ENCODE assay signal across 1 cellular context in the genomic region with DNA sequence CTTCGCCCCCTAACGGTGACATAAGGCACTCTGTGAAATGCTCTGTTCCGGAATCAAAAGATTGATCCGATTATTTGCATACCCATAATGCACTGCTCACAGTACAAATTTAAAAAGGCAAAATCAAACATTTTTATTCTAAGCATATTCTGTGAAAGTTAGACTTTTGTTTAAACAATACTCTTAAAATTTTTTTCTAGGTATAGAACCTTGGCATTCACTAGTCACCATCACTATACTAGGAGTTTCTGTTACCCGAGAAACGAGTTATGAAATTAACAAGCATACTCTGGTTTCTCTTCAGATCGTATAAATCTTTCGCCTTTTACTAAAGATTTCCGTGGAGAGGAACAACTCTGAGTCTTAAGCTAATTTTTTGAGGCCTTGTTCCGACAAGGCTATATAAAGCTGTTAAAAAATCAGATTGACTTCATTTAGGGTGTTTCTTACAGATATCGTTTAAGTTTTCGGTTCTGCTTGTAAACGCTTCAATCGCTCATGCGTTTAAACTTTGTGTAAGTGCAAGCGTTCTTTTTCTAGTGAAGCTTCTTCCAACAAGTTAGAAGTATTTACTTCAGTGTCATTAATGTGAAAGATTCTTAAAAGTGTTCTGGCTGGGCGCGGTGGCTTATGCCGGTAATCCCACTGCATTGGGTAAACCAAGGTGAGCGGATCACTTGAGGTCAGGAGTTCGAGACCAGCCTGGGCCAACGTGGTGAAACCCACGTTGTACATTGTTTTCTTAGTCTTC.
TF ChIP-seq lines count a peak whose summit lies in the region.

TSS of gene RNU5B-1 (plus strand) at position 285 of the 751 bp plus-strand sequence.

TF ChIP-seq in K562, 482 proteins besides CTCF, POLR2A, EP300 and RAD21 (continued from another document and continues in another):
- TF ChIP-seq RBM34 (IDR thresholded peaks at IDR 0.05; ENCODE audit: borderline replicate concordance, insufficient read depth, low read length): no peak
- peak; percentile 76 for TF ChIP-seq ZNF431 (CRISPR knock-in tag; IDR thresholded peaks at IDR 0.05)
- TF ChIP-seq NCOA6 (IDR thresholded peaks at IDR 0.05): peak; percentile 82
- TF ChIP-seq ETV1 (tag; conservative IDR thresholded peaks at IDR 0.05; ENCODE audit: low read depth): peak; percentile 55
- TF ChIP-seq KDM2B (CRISPR knock-in tag; IDR thresholded peaks at IDR 0.05): peak; percentile 52; the same call in 1 of the 2 replicates
- peak; percentile 55; the same call in 1 of the 2 replicates for TF ChIP-seq HDAC2 (IDR thresholded peaks at IDR 0.05)
- no peak for TF ChIP-seq SREBF2 (CRISPR knock-in tag; IDR thresholded peaks at IDR 0.05)
- TF ChIP-seq TCFL5 (CRISPR knock-in tag; conservative IDR thresholded peaks at IDR 0.05): peak; percentile 87; the same call in 1 of the 2 replicates
- no peak for TF ChIP-seq FOXA1 (IDR thresholded peaks at IDR 0.05; ENCODE audit: borderline replicate concordance)
- TF ChIP-seq HNRNPUL1 (IDR thresholded peaks at IDR 0.05; ENCODE audit: low read length): peak; percentile 91
- 0 out of 2 replicates have a peak, but pooled peaks have one; percentile 55 for TF ChIP-seq BRD4 (IDR thresholded peaks at IDR 0.05)
- no peak for TF ChIP-seq ZNF124 (CRISPR knock-in tag; IDR thresholded peaks at IDR 0.05)
- no peak; the same call in 1 of the 2 replicates for TF ChIP-seq ZNF12 (CRISPR knock-in tag; IDR thresholded peaks at IDR 0.05)
- 0 out of 2 replicates have a peak, but pooled peaks have one; percentile 11 for TF ChIP-seq ZNF79 (CRISPR knock-in tag; IDR thresholded peaks at IDR 0.05; ENCODE audit: low read depth)
- TF ChIP-seq, protein P1, sequence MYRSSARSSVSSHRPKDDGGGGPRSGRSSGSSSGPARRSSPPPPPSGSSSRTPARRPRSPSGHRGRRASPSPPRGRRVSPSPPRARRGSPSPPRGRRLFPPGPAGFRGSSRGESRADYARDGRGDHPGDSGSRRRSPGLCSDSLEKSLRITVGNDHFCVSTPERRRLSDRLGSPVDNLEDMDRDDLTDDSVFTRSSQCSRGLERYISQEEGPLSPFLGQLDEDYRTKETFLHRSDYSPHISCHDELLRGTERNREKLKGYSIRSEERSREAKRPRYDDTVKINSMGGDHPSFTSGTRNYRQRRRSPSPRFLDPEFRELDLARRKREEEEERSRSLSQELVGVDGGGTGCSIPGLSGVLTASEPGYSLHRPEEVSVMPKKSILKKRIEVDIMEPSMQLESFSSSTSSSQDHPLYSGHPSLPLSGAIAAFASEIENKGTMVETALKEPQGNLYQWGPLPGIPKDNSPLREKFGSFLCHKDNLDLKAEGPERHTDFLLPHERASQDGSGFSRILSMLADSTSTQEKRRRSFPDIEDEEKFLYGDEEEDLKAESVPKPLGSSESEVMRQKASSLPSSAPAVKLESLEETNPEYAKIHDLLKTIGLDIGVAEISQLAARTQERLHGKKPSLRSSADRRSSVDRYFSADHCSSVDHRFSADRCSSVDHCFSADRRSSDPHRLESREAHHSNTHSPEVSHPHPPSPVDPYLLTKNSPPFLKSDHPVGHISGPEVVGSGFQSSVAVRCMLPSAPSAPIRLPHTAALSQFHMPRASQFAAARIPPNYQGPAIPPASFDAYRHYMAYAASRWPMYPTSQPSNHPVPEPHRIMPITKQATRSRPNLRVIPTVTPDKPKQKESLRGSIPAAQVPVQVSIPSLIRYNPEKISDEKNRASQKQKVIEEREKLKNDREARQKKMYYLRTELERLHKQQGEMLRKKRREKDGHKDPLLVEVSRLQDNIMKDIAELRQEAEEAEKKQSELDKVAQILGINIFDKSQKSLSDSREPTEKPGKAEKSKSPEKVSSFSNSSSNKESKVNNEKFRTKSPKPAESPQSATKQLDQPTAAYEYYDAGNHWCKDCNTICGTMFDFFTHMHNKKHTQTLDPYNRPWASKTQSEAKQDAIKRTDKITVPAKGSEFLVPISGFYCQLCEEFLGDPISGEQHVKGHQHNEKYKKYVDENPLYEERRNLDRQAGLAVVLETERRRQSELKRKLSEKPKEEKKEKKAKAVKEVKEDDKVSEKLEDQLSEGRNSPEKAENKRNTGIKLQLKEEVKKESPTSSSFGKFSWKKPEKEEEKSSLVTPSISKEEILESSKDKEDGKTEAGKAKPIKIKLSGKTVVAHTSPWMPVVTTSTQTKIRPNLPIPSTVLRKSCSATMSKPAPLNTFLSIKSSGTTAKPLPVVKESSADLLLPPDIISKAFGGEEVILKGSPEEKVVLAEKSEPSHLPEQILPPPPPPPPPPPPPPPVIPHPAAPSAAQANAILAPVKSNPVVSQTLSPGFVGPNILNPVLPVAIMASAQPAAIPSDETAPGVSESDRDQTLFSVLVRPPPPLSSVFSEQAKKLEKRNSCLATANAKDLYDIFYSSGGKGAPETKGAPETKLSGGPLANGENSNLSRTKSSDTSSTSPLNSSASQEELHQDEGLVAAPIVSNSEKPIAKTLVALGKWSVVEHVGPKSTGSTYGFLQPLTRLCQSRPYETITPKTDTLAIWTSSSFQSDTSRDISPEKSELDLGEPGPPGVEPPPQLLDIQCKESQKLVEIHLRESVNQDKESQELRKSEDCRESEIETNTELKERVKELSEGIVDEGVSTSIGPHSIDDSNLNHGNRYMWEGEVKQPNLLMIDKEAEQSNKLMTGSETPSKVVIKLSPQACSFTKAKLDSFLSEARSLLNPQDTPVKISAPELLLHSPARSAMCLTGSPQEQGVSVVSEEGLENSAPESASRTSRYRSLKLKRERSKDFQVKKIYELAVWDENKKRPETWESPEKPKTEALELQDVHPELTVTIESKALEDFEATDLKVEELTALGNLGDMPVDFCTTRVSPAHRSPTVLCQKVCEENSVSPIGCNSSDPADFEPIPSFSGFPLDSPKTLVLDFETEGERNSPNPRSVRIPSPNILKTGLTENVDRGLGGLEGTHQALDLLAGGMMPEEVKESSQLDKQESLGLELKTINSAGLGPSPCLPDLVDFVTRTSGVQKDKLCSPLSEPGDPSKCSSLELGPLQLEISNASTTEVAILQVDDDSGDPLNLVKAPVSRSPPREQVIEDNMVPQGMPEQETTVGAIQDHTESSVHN (IDR thresholded peaks at IDR 0.05; ENCODE audit: borderline replicate concordance in 1 of 2, low read depth in 1 of 2): peak; percentile 77 to 99; a peak in 2 of 4 replicates
- TF ChIP-seq, protein P2, sequence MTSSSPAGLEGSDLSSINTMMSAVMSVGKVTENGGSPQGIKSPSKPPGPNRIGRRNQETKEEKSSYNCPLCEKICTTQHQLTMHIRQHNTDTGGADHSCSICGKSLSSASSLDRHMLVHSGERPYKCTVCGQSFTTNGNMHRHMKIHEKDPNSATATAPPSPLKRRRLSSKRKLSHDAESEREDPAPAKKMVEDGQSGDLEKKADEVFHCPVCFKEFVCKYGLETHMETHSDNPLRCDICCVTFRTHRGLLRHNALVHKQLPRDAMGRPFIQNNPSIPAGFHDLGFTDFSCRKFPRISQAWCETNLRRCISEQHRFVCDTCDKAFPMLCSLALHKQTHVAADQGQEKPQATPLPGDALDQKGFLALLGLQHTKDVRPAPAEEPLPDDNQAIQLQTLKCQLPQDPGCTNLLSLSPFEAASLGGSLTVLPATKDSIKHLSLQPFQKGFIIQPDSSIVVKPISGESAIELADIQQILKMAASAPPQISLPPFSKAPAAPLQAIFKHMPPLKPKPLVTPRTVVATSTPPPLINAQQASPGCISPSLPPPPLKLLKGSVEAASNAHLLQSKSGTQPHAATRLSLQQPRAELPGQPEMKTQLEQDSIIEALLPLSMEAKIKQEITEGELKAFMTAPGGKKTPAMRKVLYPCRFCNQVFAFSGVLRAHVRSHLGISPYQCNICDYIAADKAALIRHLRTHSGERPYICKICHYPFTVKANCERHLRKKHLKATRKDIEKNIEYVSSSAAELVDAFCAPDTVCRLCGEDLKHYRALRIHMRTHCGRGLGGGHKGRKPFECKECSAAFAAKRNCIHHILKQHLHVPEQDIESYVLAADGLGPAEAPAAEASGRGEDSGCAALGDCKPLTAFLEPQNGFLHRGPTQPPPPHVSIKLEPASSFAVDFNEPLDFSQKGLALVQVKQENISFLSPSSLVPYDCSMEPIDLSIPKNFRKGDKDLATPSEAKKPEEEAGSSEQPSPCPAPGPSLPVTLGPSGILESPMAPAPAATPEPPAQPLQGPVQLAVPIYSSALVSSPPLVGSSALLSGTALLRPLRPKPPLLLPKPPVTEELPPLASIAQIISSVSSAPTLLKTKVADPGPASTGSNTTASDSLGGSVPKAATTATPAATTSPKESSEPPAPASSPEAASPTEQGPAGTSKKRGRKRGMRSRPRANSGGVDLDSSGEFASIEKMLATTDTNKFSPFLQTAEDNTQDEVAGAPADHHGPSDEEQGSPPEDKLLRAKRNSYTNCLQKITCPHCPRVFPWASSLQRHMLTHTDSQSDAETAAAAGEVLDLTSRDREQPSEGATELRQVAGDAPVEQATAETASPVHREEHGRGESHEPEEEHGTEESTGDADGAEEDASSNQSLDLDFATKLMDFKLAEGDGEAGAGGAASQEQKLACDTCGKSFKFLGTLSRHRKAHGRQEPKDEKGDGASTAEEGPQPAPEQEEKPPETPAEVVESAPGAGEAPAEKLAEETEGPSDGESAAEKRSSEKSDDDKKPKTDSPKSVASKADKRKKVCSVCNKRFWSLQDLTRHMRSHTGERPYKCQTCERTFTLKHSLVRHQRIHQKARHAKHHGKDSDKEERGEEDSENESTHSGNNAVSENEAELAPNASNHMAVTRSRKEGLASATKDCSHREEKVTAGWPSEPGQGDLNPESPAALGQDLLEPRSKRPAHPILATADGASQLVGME (CRISPR knock-in tag; IDR thresholded peaks at IDR 0.05): 0 out of 2 replicates have a peak, but pooled peaks have one; percentile 50
- peak; percentile 72; the same call in 1 of the 2 replicates for TF ChIP-seq ZNF57 (CRISPR knock-in tag; IDR thresholded peaks at IDR 0.05)
- TF ChIP-seq ZNF696 (CRISPR knock-in tag; conservative IDR thresholded peaks at IDR 0.05): peak; percentile 98
- peak; percentile 95 for TF ChIP-seq ZNF3 (CRISPR knock-in tag; IDR thresholded peaks at IDR 0.05)
- TF ChIP-seq XRCC5 (IDR thresholded peaks at IDR 0.05; ENCODE audit: low read depth, low read length): peak; percentile 46; the same call in 1 of the 2 replicates
- peak; percentile 77; the same call in 1 of the 2 replicates for TF ChIP-seq NR2C2 (CRISPR knock-in tag; IDR thresholded peaks at IDR 0.05)
- TF ChIP-seq NR2C2 (tag; IDR thresholded peaks at IDR 0.05): peak; percentile 98
- no peak for TF ChIP-seq SMARCE1 (IDR thresholded peaks at IDR 0.05)
- TF ChIP-seq CXXC5 (CRISPR knock-in tag; IDR thresholded peaks at IDR 0.05): peak; percentile 73
- no peak for TF ChIP-seq GATA2 (CRISPR knock-in tag; IDR thresholded peaks at IDR 0.05)
- peak; percentile 100 for TF ChIP-seq GTF2F1 (IDR thresholded peaks at IDR 0.05; ENCODE audit: low read depth, low read length)
- peak; percentile 86 for TF ChIP-seq GATAD2A (IDR thresholded peaks at IDR 0.05)
- TF ChIP-seq ZNF639 (CRISPR knock-in tag; conservative IDR thresholded peaks at IDR 0.05 in 1 of 2, IDR thresholded peaks at IDR 0.05 in 1 of 2): peak in 1 of 2 experiments; percentile 68; a peak in 2 of 4 replicates
- peak; percentile 92 for TF ChIP-seq ZSCAN32 (CRISPR knock-in tag; IDR thresholded peaks at IDR 0.05)
- TF ChIP-seq U2AF1 (optimal IDR thresholded peaks at IDR 0.05; ENCODE audit: low read depth, low read length): peak; percentile 78
- TF ChIP-seq RHOXF2B (CRISPR knock-in tag; conservative IDR thresholded peaks at IDR 0.05): peak; percentile 93
- peak; percentile 96 for TF ChIP-seq ZNF174 (CRISPR knock-in tag; IDR thresholded peaks at IDR 0.05)
- peak; percentile 54 for TF ChIP-seq PHF20 (IDR thresholded peaks at IDR 0.05; ENCODE audit: partially characterized antibody)
- TF ChIP-seq SP1 (CRISPR knock-in tag; IDR thresholded peaks at IDR 0.05): peak; percentile 99
- TF ChIP-seq TAF9B (IDR thresholded peaks at IDR 0.05; ENCODE audit: partially characterized antibody): peak; percentile 98
- TF ChIP-seq NRF1 (conservative IDR thresholded peaks at IDR 0.05 in 1 of 2, IDR thresholded peaks at IDR 0.05 in 1 of 2): no peak; a peak in 1 of 4 replicates
- no peak for TF ChIP-seq NR3C1 (CRISPR knock-in tag; IDR thresholded peaks at IDR 0.05)
- TF ChIP-seq MEF2D (tag; conservative IDR thresholded peaks at IDR 0.05; ENCODE audit: low read depth): no peak; the same call in 1 of the 2 replicates
- TF ChIP-seq TFAM (CRISPR knock-in tag; conservative IDR thresholded peaks at IDR 0.05): no peak
- no peak for TF ChIP-seq XRCC4 (IDR thresholded peaks at IDR 0.05; ENCODE audit: extremely low read depth, insufficient read depth, insufficient read length)
- 0 out of 2 replicates have a peak, but pooled peaks have one; percentile 16 for TF ChIP-seq ZNF121 (CRISPR knock-in tag; conservative IDR thresholded peaks at IDR 0.05)
- peak; percentile 76 for TF ChIP-seq FOXP1 (CRISPR knock-in tag; IDR thresholded peaks at IDR 0.05)
- TF ChIP-seq HNRNPL (IDR thresholded peaks at IDR 0.05; ENCODE audit: low read depth, low read length): peak; percentile 98
- no peak; the same call in 1 of the 2 replicates for TF ChIP-seq TAF7 (tag; IDR thresholded peaks at IDR 0.05)
- TF ChIP-seq, protein P3, sequence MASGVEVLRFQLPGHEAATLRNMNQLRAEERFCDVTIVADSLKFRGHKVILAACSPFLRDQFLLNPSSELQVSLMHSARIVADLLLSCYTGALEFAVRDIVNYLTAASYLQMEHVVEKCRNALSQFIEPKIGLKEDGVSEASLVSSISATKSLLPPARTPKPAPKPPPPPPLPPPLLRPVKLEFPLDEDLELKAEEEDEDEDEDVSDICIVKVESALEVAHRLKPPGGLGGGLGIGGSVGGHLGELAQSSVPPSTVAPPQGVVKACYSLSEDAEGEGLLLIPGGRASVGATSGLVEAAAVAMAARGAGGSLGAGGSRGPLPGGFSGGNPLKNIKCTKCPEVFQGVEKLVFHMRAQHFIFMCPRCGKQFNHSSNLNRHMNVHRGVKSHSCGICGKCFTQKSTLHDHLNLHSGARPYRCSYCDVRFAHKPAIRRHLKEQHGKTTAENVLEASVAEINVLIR (CRISPR knock-in tag; IDR thresholded peaks at IDR 0.05): no peak
- no peak for TF ChIP-seq LARP7 (IDR thresholded peaks at IDR 0.05)
- TF ChIP-seq HMG20B (CRISPR knock-in tag; IDR thresholded peaks at IDR 0.05): peak; percentile 96
- TF ChIP-seq SAP30 (IDR thresholded peaks at IDR 0.05; ENCODE audit: borderline replicate concordance, insufficient read depth, low read depth, low read length, poor library complexity, severe bottlenecking): no peak
- TF ChIP-seq POU5F1 (IDR thresholded peaks at IDR 0.05; ENCODE audit: borderline replicate concordance, low read depth, low read length, partially characterized antibody): no peak
- TF ChIP-seq, protein P4, sequence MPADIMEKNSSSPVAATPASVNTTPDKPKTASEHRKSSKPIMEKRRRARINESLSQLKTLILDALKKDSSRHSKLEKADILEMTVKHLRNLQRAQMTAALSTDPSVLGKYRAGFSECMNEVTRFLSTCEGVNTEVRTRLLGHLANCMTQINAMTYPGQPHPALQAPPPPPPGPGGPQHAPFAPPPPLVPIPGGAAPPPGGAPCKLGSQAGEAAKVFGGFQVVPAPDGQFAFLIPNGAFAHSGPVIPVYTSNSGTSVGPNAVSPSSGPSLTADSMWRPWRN (IDR thresholded peaks at IDR 0.05; ENCODE audit: low read depth): peak; percentile 58
- TF ChIP-seq KAT8 (IDR thresholded peaks at IDR 0.05; ENCODE audit: low read depth): no peak
